ENCODE assay signal across 11 cellular contexts in genomic region chr4:110621328-110621812, GRCh38. TPM values are rescaled to one million over a fixed set of nuclear protein-coding genes. Genes with fewer than 3 reads are reported as not detected.
DNase-seq lines count a peak whose midpoint lies in the region; ATAC-seq and TF ChIP-seq lines count a peak whose summit lies in the region.
"Had no signal": no experiment of that assay in that cellular context is flagged by ENCODE, and none has a peak within 500 bp of the region (broad histone marks: within the 10 kb centered on the region; RNA-seq: fewer than 3 reads in every experiment).

No MANE protein-coding gene starts in this region.

- H3K9ac ChIP-seq in iPS-18a (ENCODE audit: low read length) (peak overlapping the region; percentile 46), subcutaneous abdominal adipose tissue (ENCODE audit: low read length in 5 of 5) (peak overlapping the region in 1 of 5 donors; percentile 77)

- intact Hi-C loops in activated naive CD4-positive, alpha-beta T cell treated with anti-CD3 and anti-CD28 coated beads for 36 hours (cut with micrococcal nuclease) = loop anchor here (5.0 kb wide), 1 partner anchor 1891 kb away; no protein-coding TSS in a partner anchor

- H3K36me3 ChIP-seq in iPS-18a (ENCODE audit: control insufficient read depth, low read depth, low read length) (no peaks in the 10 kb centered on the region), subcutaneous abdominal adipose tissue (ENCODE audit: control insufficient read depth in 5 of 5, insufficient read depth in 5 of 5, low read length in 5 of 5) (peaks cover 0 to 4% (median 0%) of the 10 kb centered on the region in 5 donors)

- H3K27me3 ChIP-seq in iPS-18a (ENCODE audit: control insufficient read depth, insufficient read depth, low read length) = peaks cover 99% of the 10 kb centered on the region
- H3K27me3 ChIP-seq in subcutaneous abdominal adipose tissue (ENCODE audit: control insufficient read depth in 5 of 5, insufficient read depth in 4 of 5, low read length in 5 of 5) = peaks cover 6 to 62% (median 44%) of the 10 kb centered on the region in 5 donors

- peak; percentile 7; the same call in 2 of the 3 replicates for ATAC-seq in SK-N-SH treated with all-trans-retinoic acid at 6 μM for 48 hours
- no peak for ATAC-seq in stimulated activated memory B cell treated with anti-CD40 and anti-IgM and Interleukin-4, amounts not matched to agents 10 μg/mL and 1 μg/mL and 100 μg/mL, for 72 hours

- H3K4me3 Mint-ChIP-seq in activated naive CD4-positive, alpha-beta T cell treated with anti-CD3 and anti-CD28 coated beads for 36 hours = peak overlapping the region; percentile 42
- no peak overlapping the region for H3K4me3 Mint-ChIP-seq in activated naive CD4-positive, alpha-beta T cell treated with anti-CD3 and anti-CD28 coated beads, Interleukin-2, amount 10 ng/mL, durations not matched to agents 7 days and 5 days
- no peak overlapping the region for H3K4me3 Mint-ChIP-seq in stimulated activated memory B cell treated with anti-CD40 and anti-IgM and Interleukin-4, amounts not matched to agents 10 μg/mL and 1 μg/mL and 100 μg/mL, for 72 hours

- H3K4me1 ChIP-seq in iPS-18a (ENCODE audit: control insufficient read depth, low read depth, low read length) = peaks cover 38% of the 10 kb centered on the region
- H3K4me1 ChIP-seq in subcutaneous abdominal adipose tissue (ENCODE audit: control insufficient read depth in 5 of 5, insufficient read depth in 5 of 5, low read length in 5 of 5) = peaks cover 0 to 37% (median 27%) of the 10 kb centered on the region in 5 donors

- H3K9me3 ChIP-seq in iPS-18a (ENCODE audit: control insufficient read depth, low read depth, low read length) = no peaks in the 10 kb centered on the region
- peaks cover 0 to 2% (median 0%) of the 10 kb centered on the region in 5 donors for H3K9me3 ChIP-seq in subcutaneous abdominal adipose tissue (ENCODE audit: control insufficient read depth in 5 of 5, low read length in 5 of 5)

- CTCF ChIA-PET in activated naive CD4-positive, alpha-beta T cell treated with anti-CD3 and anti-CD28 coated beads for 36 hours (lab: Charles Lee) = interaction anchor here (0.6 to 1.1 kb wide), 4 partner anchors 32 to 1891 kb away, joined by 3 to 4 read pairs (median 3); no protein-coding TSS in a partner anchor
- CTCF ChIA-PET in activated naive CD4-positive, alpha-beta T cell treated with anti-CD3 and anti-CD28 coated beads, Interleukin-2, amount 10 ng/mL, durations not matched to agents 7 days and 5 days (lab: Charles Lee) = no interaction called here

- H3K27ac ChIP-seq in iPS-18a (ENCODE audit: low read length) = no peak overlapping the region
- H3K27ac ChIP-seq in subcutaneous abdominal adipose tissue (ENCODE audit: low read depth, low read length) = no peak overlapping the region

- H3K27me3 Mint-ChIP-seq in activated naive CD4-positive, alpha-beta T cell treated with anti-CD3 and anti-CD28 coated beads for 36 hours (ENCODE audit: low read depth) = peaks cover 89% of the 10 kb centered on the region
- peaks cover 97% of the 10 kb centered on the region for H3K27me3 Mint-ChIP-seq in activated naive CD4-positive, alpha-beta T cell treated with anti-CD3 and anti-CD28 coated beads, Interleukin-2, amount 10 ng/mL, durations not matched to agents 7 days and 5 days
- peaks cover 100% of the 10 kb centered on the region for H3K27me3 Mint-ChIP-seq in stimulated activated memory B cell treated with anti-CD40 and anti-IgM and Interleukin-4, amounts not matched to agents 10 μg/mL and 1 μg/mL and 100 μg/mL, for 72 hours

- no peak for DNase-seq in activated naive CD4-positive, alpha-beta T cell treated with anti-CD3 and anti-CD28 coated beads for 36 hours
- DNase-seq in activated naive CD4-positive, alpha-beta T cell treated with anti-CD3 and anti-CD28 coated beads, Interleukin-2, amount 10 ng/mL, durations not matched to agents 7 days and 5 days = no peak
- DNase-seq in SKM-1 (lab: John Stamatoyannopoulos, UW; ENCODE audit: unreplicated experiment) (no peak), NCI-H2107 treated with DMSO at 0.1 percent for 48 hours (lab: John Stamatoyannopoulos, UW; ENCODE audit: unreplicated experiment) (no peak)
- DNase-seq: activated CD4-positive, alpha-beta T cell treated with anti-CD3 and anti-CD28 coated beads, Interleukin-2, amount 50 U/mL, for 4 hours; effector CD8-positive, alpha-beta T cell; NCI-H187 had no signal

- H3K27ac Mint-ChIP-seq in activated naive CD4-positive, alpha-beta T cell treated with anti-CD3 and anti-CD28 coated beads for 36 hours = no peak overlapping the region
- no peak overlapping the region for H3K27ac Mint-ChIP-seq in activated naive CD4-positive, alpha-beta T cell treated with anti-CD3 and anti-CD28 coated beads, Interleukin-2, amount 10 ng/mL, durations not matched to agents 7 days and 5 days
- no peak overlapping the region for H3K27ac Mint-ChIP-seq in stimulated activated memory B cell treated with anti-CD40 and anti-IgM and Interleukin-4, amounts not matched to agents 10 μg/mL and 1 μg/mL and 100 μg/mL, for 72 hours

- peaks cover 36% of the 10 kb centered on the region for H3K4me1 Mint-ChIP-seq in activated naive CD4-positive, alpha-beta T cell treated with anti-CD3 and anti-CD28 coated beads for 36 hours (ENCODE audit: low read depth)
- peaks cover 18% of the 10 kb centered on the region for H3K4me1 Mint-ChIP-seq in activated naive CD4-positive, alpha-beta T cell treated with anti-CD3 and anti-CD28 coated beads, Interleukin-2, amount 10 ng/mL, durations not matched to agents 7 days and 5 days
- H3K4me1 Mint-ChIP-seq in stimulated activated memory B cell treated with anti-CD40 and anti-IgM and Interleukin-4, amounts not matched to agents 10 μg/mL and 1 μg/mL and 100 μg/mL, for 72 hours = peaks cover 6% of the 10 kb centered on the region

- peaks cover 9% of the 10 kb centered on the region for H3K36me3 Mint-ChIP-seq in activated naive CD4-positive, alpha-beta T cell treated with anti-CD3 and anti-CD28 coated beads for 36 hours (ENCODE audit: low read depth)
- H3K36me3 Mint-ChIP-seq in activated naive CD4-positive, alpha-beta T cell treated with anti-CD3 and anti-CD28 coated beads, Interleukin-2, amount 10 ng/mL, durations not matched to agents 7 days and 5 days = peaks cover 11% of the 10 kb centered on the region
- no peaks in the 10 kb centered on the region for H3K36me3 Mint-ChIP-seq in stimulated activated memory B cell treated with anti-CD40 and anti-IgM and Interleukin-4, amounts not matched to agents 10 μg/mL and 1 μg/mL and 100 μg/mL, for 72 hours

- peak overlapping the region; percentile 58 for H3K4me3 ChIP-seq in iPS-18a (ENCODE audit: low read length)
- peak overlapping the region; percentile 47 to 80 (median 65) for H3K4me3 ChIP-seq in subcutaneous abdominal adipose tissue (ENCODE audit: low read depth in 1 of 5, low read length in 5 of 5)

- H3K9me3 Mint-ChIP-seq in activated naive CD4-positive, alpha-beta T cell treated with anti-CD3 and anti-CD28 coated beads for 36 hours = peaks cover 3% of the 10 kb centered on the region
- peaks cover 3% of the 10 kb centered on the region for H3K9me3 Mint-ChIP-seq in activated naive CD4-positive, alpha-beta T cell treated with anti-CD3 and anti-CD28 coated beads, Interleukin-2, amount 10 ng/mL, durations not matched to agents 7 days and 5 days
- no peaks in the 10 kb centered on the region for H3K9me3 Mint-ChIP-seq in stimulated activated memory B cell treated with anti-CD40 and anti-IgM and Interleukin-4, amounts not matched to agents 10 μg/mL and 1 μg/mL and 100 μg/mL, for 72 hours

TF ChIP-seq in SK-N-SH treated with all-trans-retinoic acid at 6 μM for 48 hours, 23 proteins besides CTCF, POLR2A, EP300 and RAD21 (continues in another document):
- TF ChIP-seq ISL1 (CRISPR knock-in tag; IDR thresholded peaks at IDR 0.05) (no peak), CREB5 (CRISPR knock-in tag; IDR thresholded peaks at IDR 0.05; ENCODE audit: low read depth) (no peak), ESRRG (CRISPR knock-in tag; IDR thresholded peaks at IDR 0.05) (no peak), TCF4 (CRISPR knock-in tag; IDR thresholded peaks at IDR 0.05; ENCODE audit: borderline replicate concordance) (no peak), CSDC2 (CRISPR knock-in tag; IDR thresholded peaks at IDR 0.05) (no peak), ZFP3 (CRISPR knock-in tag; IDR thresholded peaks at IDR 0.05) (no peak), ZNF70 (CRISPR knock-in tag; IDR thresholded peaks at IDR 0.05) (no peak), GLIS3 (CRISPR knock-in tag; IDR thresholded peaks at IDR 0.05) (no peak), RARB (CRISPR knock-in tag; IDR thresholded peaks at IDR 0.05) (no peak)

RNA-seq across cellular contexts. Expression of gene PITX2, which starts 1.5 kb away (rescaled TPM):
- total RNA-seq in activated naive CD4-positive, alpha-beta T cell treated with anti-CD3 and anti-CD28 coated beads for 36 hours = not detected
